Comparison of ENCODE assay signal across 14 cellular contexts in genomic region chr5:38540348-38540747, GRCh38. TPM values are rescaled to one million over a fixed set of nuclear protein-coding genes. Genes with fewer than 3 reads are reported as not detected.
DNase-seq lines count a peak whose midpoint lies in the region; ATAC-seq lines count a peak whose summit lies in the region.
"Had no signal": no experiment of that assay in that cellular context is flagged by ENCODE, and none has a peak within 500 bp of the region (broad histone marks: within the 10 kb centered on the region; RNA-seq: fewer than 3 reads in every experiment).

No MANE protein-coding gene starts in this region.

- H3K27me3 Mint-ChIP-seq in activated T-cell treated with anti-CD3 and anti-CD28 coated beads, Interleukin-2, amount 50 U/mL, for 24 hours = peaks cover 29% of the 10 kb centered on the region

- no peaks in the 10 kb centered on the region for H3K9me3 Mint-ChIP-seq in activated T-cell treated with anti-CD3 and anti-CD28 coated beads, Interleukin-2, amount 50 U/mL, for 24 hours
- H3K9me3 Mint-ChIP-seq: mesothelial cell of epicardium had no signal

- no peak overlapping the region for H3K27ac Mint-ChIP-seq in activated T-cell treated with anti-CD3 and anti-CD28 coated beads, Interleukin-2, amount 50 U/mL, for 24 hours
- H3K27ac Mint-ChIP-seq: mesothelial cell of epicardium had no signal

- peak; percentile 21 to 44 for DNase-seq in NCI-H1930 (lab: John Stamatoyannopoulos, UW)
- DNase-seq in NCI-H82 treated with DMSO at 0.1 percent for 48 hours (lab: John Stamatoyannopoulos, UW; ENCODE audit: unreplicated experiment) = peak; percentile 29
- DNase-seq in hypothalamus (lab: John Stamatoyannopoulos, UW) = peak in 30 of 51 donors; percentile 5 to 68 (median 41)
- DNase-seq in superior temporal gyrus (ENCODE audit: extremely low spot score) = peak; percentile 81
- DNase-seq in activated T-cell treated with anti-CD3 and anti-CD28 coated beads, Interleukin-2, amount 50 U/mL, for 24 hours = no peak
- DNase-seq in T-helper 1 cell = no peak
- DNase-seq in H7 = no peak
- DNase-seq: effector CD4-positive, alpha-beta T cell; glutamatergic neuron had no signal

- no peaks in the 10 kb centered on the region for H3K4me1 Mint-ChIP-seq in activated T-cell treated with anti-CD3 and anti-CD28 coated beads, Interleukin-2, amount 50 U/mL, for 24 hours (ENCODE audit: low read depth)

- H3K4me3 Mint-ChIP-seq in activated T-cell treated with anti-CD3 and anti-CD28 coated beads, Interleukin-2, amount 50 U/mL, for 24 hours = no peak overlapping the region
- H3K4me3 Mint-ChIP-seq: mesothelial cell of epicardium had no signal

- H3K36me3 Mint-ChIP-seq in activated T-cell treated with anti-CD3 and anti-CD28 coated beads, Interleukin-2, amount 50 U/mL, for 24 hours (ENCODE audit: low read depth) = no peaks in the 10 kb centered on the region
- H3K36me3 Mint-ChIP-seq: mesothelial cell of epicardium had no signal

- no peak for ATAC-seq in GM19395 (IDR thresholded peaks at IDR 0.05; ENCODE audit: unreplicated experiment)
- ATAC-seq: HCT116, K562 had no signal

- H3K27me3 ChIP-seq in H7 (ENCODE audit: control insufficient read depth, insufficient read depth, low read length) = no peaks in the 10 kb centered on the region

- no peak overlapping the region for H3K4me3 ChIP-seq in H7 (ENCODE audit: insufficient read depth, low read depth, low read length)
- H3K4me3 ChIP-seq: K562 had no signal

- no peaks in the 10 kb centered on the region for H3K36me3 ChIP-seq in H7 (replicated peaks; ENCODE audit: control insufficient read depth, insufficient read depth, low read length)

RNA-seq across cellular contexts. Expression of gene LIFR, which starts 16.1 kb away (rescaled TPM):
- total RNA-seq in H7 (2014; rRNA removed; shearing (Covaris generic)) = 10.5 and 11.8 TPM in 2 replicates
- total RNA-seq: OCI-LY7 had no signal

Comparison
In these comparisons a context has a peak if more than half of its experiments do, and no peak if none do; other contexts are left out.
1. DNase-seq: peak in NCI-H1930 (2 of 2), NCI-H82 treated with DMSO at 0.1 percent for 48 hours (single experiment), hypothalamus (30 of 51) and superior temporal gyrus (single experiment); none in activated T-cell treated with anti-CD3 and anti-CD28 coated beads, Interleukin-2, amount 50 U/mL, for 24 hours (single experiment), T-helper 1 cell (0 of 5) and H7 (single experiment).